In the genomic region with DNA sequence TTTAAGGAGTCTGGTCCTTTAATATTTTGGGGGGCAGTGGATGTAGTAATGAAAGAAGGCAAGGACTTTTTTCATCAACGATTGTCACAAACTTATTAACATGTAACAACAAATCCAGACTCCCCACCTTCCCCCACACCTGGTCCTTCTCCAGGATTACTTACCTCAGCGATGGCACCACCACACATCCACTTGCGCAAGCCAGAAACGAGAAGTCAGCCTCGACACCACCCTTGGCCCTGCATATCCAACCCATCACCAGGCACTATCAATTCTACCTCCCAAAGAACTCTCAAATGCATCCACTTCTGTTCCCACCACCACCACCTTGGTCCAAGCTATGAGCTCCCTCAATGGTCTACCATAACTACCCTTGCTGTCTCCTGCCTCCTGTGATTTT, we compare ENCODE assay signal across 1 cellular context.
TF ChIP-seq lines count a peak whose summit lies in the region.

No MANE protein-coding gene starts in this region.

TF ChIP-seq in GM23338, 12 proteins besides CTCF, POLR2A, EP300 and RAD21 (continued from another document):
- TF ChIP-seq, protein P1, sequence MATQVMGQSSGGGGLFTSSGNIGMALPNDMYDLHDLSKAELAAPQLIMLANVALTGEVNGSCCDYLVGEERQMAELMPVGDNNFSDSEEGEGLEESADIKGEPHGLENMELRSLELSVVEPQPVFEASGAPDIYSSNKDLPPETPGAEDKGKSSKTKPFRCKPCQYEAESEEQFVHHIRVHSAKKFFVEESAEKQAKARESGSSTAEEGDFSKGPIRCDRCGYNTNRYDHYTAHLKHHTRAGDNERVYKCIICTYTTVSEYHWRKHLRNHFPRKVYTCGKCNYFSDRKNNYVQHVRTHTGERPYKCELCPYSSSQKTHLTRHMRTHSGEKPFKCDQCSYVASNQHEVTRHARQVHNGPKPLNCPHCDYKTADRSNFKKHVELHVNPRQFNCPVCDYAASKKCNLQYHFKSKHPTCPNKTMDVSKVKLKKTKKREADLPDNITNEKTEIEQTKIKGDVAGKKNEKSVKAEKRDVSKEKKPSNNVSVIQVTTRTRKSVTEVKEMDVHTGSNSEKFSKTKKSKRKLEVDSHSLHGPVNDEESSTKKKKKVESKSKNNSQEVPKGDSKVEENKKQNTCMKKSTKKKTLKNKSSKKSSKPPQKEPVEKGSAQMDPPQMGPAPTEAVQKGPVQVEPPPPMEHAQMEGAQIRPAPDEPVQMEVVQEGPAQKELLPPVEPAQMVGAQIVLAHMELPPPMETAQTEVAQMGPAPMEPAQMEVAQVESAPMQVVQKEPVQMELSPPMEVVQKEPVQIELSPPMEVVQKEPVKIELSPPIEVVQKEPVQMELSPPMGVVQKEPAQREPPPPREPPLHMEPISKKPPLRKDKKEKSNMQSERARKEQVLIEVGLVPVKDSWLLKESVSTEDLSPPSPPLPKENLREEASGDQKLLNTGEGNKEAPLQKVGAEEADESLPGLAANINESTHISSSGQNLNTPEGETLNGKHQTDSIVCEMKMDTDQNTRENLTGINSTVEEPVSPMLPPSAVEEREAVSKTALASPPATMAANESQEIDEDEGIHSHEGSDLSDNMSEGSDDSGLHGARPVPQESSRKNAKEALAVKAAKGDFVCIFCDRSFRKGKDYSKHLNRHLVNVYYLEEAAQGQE (IDR thresholded peaks at IDR 0.05; ENCODE audit: unreplicated experiment) = no peak
- TF ChIP-seq EZH2 (IDR thresholded peaks at IDR 0.05; ENCODE audit: low read depth, unreplicated experiment) (no peak), CREB1 (CRISPR knock-in tag; IDR thresholded peaks at IDR 0.05; ENCODE audit: low read depth) (no peak), NANOG (IDR thresholded peaks at IDR 0.05; ENCODE audit: borderline replicate concordance) (no peak), ETS1 (IDR thresholded peaks at IDR 0.05) (no peak), ZNF114 (CRISPR knock-in tag; IDR thresholded peaks at IDR 0.05) (no peak), POLR2AphosphoS5 (IDR thresholded peaks at IDR 0.05; ENCODE audit: low read depth) (no peak), STAT1 (IDR thresholded peaks at IDR 0.05; ENCODE audit: unreplicated experiment) (no peak), ZNF462 (CRISPR knock-in tag; IDR thresholded peaks at IDR 0.05) (no peak), ZNF331 (CRISPR knock-in tag; IDR thresholded peaks at IDR 0.05; ENCODE audit: low read depth) (no peak)
